ENCODE assay signal across 26 cellular contexts in genomic region chr2:241105641-241106040, GRCh38. TPM values are rescaled to one million over a fixed set of nuclear protein-coding genes. Genes with fewer than 3 reads are reported as not detected.
DNase-seq lines count a peak whose midpoint lies in the region; ATAC-seq lines count a peak whose summit lies in the region.
"Had no signal": no experiment of that assay in that cellular context is flagged by ENCODE, and none has a peak within 500 bp of the region (broad histone marks: within the 10 kb centered on the region; RNA-seq: fewer than 3 reads in every experiment).

No MANE protein-coding gene starts in this region.

- peaks cover 9% of the 10 kb centered on the region for H3K36me3 ChIP-seq in CD4-positive, CD25-positive, alpha-beta regulatory T cell (ENCODE audit: control insufficient read depth, insufficient read depth, low read length)
- H3K36me3 ChIP-seq: gastroesophageal sphincter, left lung had no signal

- CTCF ChIA-PET in activated CD4-positive, alpha-beta memory T cell treated with anti-CD3 and anti-CD28 coated beads for 36 hours (lab: Charles Lee) = no interaction called here
- CTCF ChIA-PET in activated CD4-positive, alpha-beta memory T cell treated with anti-CD3 and anti-CD28 coated beads, Interleukin-2, amount 10 ng/mL, durations not matched to agents 7 days and 5 days (lab: Charles Lee) = no interaction called here

- H3K27me3 ChIP-seq in CD4-positive, CD25-positive, alpha-beta regulatory T cell (ENCODE audit: control insufficient read depth, insufficient read depth, low read length) = no peaks in the 10 kb centered on the region
- H3K27me3 ChIP-seq: gastroesophageal sphincter, left lung, stomach, tibial nerve had no signal

- H3K27me3 Mint-ChIP-seq in activated CD4-positive, alpha-beta memory T cell treated with anti-CD3 and anti-CD28 coated beads for 36 hours = no peaks in the 10 kb centered on the region
- no peaks in the 10 kb centered on the region for H3K27me3 Mint-ChIP-seq in activated CD4-positive, alpha-beta memory T cell treated with anti-CD3 and anti-CD28 coated beads, Interleukin-2, amount 10 ng/mL, durations not matched to agents 7 days and 5 days
- H3K27me3 Mint-ChIP-seq in CD4-positive, CD25-positive, alpha-beta regulatory T cell = peaks cover 4% of the 10 kb centered on the region
- H3K27me3 Mint-ChIP-seq: central memory CD8-positive, alpha-beta T cell; naive B cell had no signal

- POLR2A ChIA-PET in activated CD4-positive, alpha-beta memory T cell treated with anti-CD3 and anti-CD28 coated beads for 36 hours (lab: Charles Lee) = no interaction called here
- POLR2A ChIA-PET in activated CD4-positive, alpha-beta memory T cell treated with anti-CD3 and anti-CD28 coated beads, Interleukin-2, amount 10 ng/mL, durations not matched to agents 7 days and 5 days (lab: Charles Lee) = no interaction called here

- ATAC-seq in CD4-positive, CD25-positive, alpha-beta regulatory T cell (ENCODE audit: low read depth in 2 of 2) = no peak
- no peak for ATAC-seq in Right ventricle myocardium superior (ENCODE audit: poor library complexity)
- ATAC-seq: activated CD4-positive, CD25-positive, alpha-beta regulatory T cell treated with anti-CD3 and anti-CD28 coated beads, Interleukin-2, amount 50 U/mL, for 24 hours; gastroesophageal sphincter; HepG2; left lung had no signal

- no peak overlapping the region for H3K4me3 Mint-ChIP-seq in activated CD4-positive, alpha-beta memory T cell treated with anti-CD3 and anti-CD28 coated beads for 36 hours
- no peak overlapping the region for H3K4me3 Mint-ChIP-seq in activated CD4-positive, alpha-beta memory T cell treated with anti-CD3 and anti-CD28 coated beads, Interleukin-2, amount 10 ng/mL, durations not matched to agents 7 days and 5 days
- H3K4me3 Mint-ChIP-seq in CD4-positive, CD25-positive, alpha-beta regulatory T cell = peak overlapping the region in 1 of 4 donors; percentile 58
- H3K4me3 Mint-ChIP-seq: central memory CD8-positive, alpha-beta T cell; T-helper 1 cell treated with Interleukin-12 subunit alpha and Interleukin-12 subunit beta and Interleukin-4 antibody, amounts not matched to agents 30 μg/mL and 1 μg/mL, for 36 hours had no signal

- H3K4me3 ChIP-seq in CD4-positive, CD25-positive, alpha-beta regulatory T cell (ENCODE audit: low read depth, low read length) = no peak overlapping the region
- H3K4me3 ChIP-seq: gastroesophageal sphincter, left lung, SK-N-MC, stomach, tibial nerve had no signal

- intact Hi-C loops in activated CD4-positive, alpha-beta memory T cell treated with anti-CD3 and anti-CD28 coated beads for 36 hours (cut with micrococcal nuclease) = no loop called here
- intact Hi-C loops in Right ventricle myocardium superior (cut with DNase I) = no loop called here

- peak overlapping the region; percentile 54 for H3K27ac Mint-ChIP-seq in activated CD4-positive, alpha-beta memory T cell treated with anti-CD3 and anti-CD28 coated beads for 36 hours
- no peak overlapping the region for H3K27ac Mint-ChIP-seq in activated CD4-positive, alpha-beta memory T cell treated with anti-CD3 and anti-CD28 coated beads, Interleukin-2, amount 10 ng/mL, durations not matched to agents 7 days and 5 days
- H3K27ac Mint-ChIP-seq in CD4-positive, CD25-positive, alpha-beta regulatory T cell = peak overlapping the region; percentile 26 to 98 (median 84)
- H3K27ac Mint-ChIP-seq: T-helper 1 cell treated with Interleukin-12 subunit alpha and Interleukin-12 subunit beta and Interleukin-4 antibody, amounts not matched to agents 30 μg/mL and 1 μg/mL, for 36 hours had no signal

- H3K27ac ChIP-seq in CD4-positive, CD25-positive, alpha-beta regulatory T cell (ENCODE audit: insufficient read depth, low read length, poor library complexity, severe bottlenecking) = peak overlapping the region; percentile 63
- H3K27ac ChIP-seq: gastroesophageal sphincter, left lung, RWPE1, SK-N-MC, stomach, tibial nerve had no signal

- H3K4me1 ChIP-seq in CD4-positive, CD25-positive, alpha-beta regulatory T cell (ENCODE audit: control insufficient read depth, insufficient read depth, low read length, poor library complexity, severe bottlenecking) = peaks cover 75% of the 10 kb centered on the region

- peaks cover 35% of the 10 kb centered on the region for H3K36me3 Mint-ChIP-seq in activated CD4-positive, alpha-beta memory T cell treated with anti-CD3 and anti-CD28 coated beads for 36 hours
- H3K36me3 Mint-ChIP-seq in activated CD4-positive, alpha-beta memory T cell treated with anti-CD3 and anti-CD28 coated beads, Interleukin-2, amount 10 ng/mL, durations not matched to agents 7 days and 5 days (ENCODE audit: low read depth) = peaks cover 24% of the 10 kb centered on the region
- H3K36me3 Mint-ChIP-seq in CD4-positive, CD25-positive, alpha-beta regulatory T cell = peaks cover 7% of the 10 kb centered on the region
- H3K36me3 Mint-ChIP-seq: naive B cell had no signal

- no peaks in the 10 kb centered on the region for H3K9me3 Mint-ChIP-seq in activated CD4-positive, alpha-beta memory T cell treated with anti-CD3 and anti-CD28 coated beads for 36 hours
- no peaks in the 10 kb centered on the region for H3K9me3 Mint-ChIP-seq in activated CD4-positive, alpha-beta memory T cell treated with anti-CD3 and anti-CD28 coated beads, Interleukin-2, amount 10 ng/mL, durations not matched to agents 7 days and 5 days
- H3K9me3 Mint-ChIP-seq in CD4-positive, CD25-positive, alpha-beta regulatory T cell = peaks cover 0 to 6% (median 0%) of the 10 kb centered on the region in 7 donors
- H3K9me3 Mint-ChIP-seq: central memory CD8-positive, alpha-beta T cell; T-helper 1 cell treated with Interleukin-12 subunit alpha and Interleukin-12 subunit beta and Interleukin-4 antibody, amounts not matched to agents 30 μg/mL and 1 μg/mL, for 36 hours had no signal

- peaks cover 52% of the 10 kb centered on the region for H3K4me1 Mint-ChIP-seq in activated CD4-positive, alpha-beta memory T cell treated with anti-CD3 and anti-CD28 coated beads for 36 hours (ENCODE audit: low read depth)
- peaks cover 55% of the 10 kb centered on the region for H3K4me1 Mint-ChIP-seq in activated CD4-positive, alpha-beta memory T cell treated with anti-CD3 and anti-CD28 coated beads, Interleukin-2, amount 10 ng/mL, durations not matched to agents 7 days and 5 days
- peaks cover 18 to 76% (median 38%) of the 10 kb centered on the region in 4 donors for H3K4me1 Mint-ChIP-seq in CD4-positive, CD25-positive, alpha-beta regulatory T cell

- DNase-seq in activated CD4-positive, alpha-beta memory T cell treated with anti-CD3 and anti-CD28 coated beads for 36 hours = no peak
- DNase-seq in activated CD4-positive, alpha-beta memory T cell treated with anti-CD3 and anti-CD28 coated beads, Interleukin-2, amount 10 ng/mL, durations not matched to agents 7 days and 5 days = no peak
- no peak for DNase-seq in CD4-positive, CD25-positive, alpha-beta regulatory T cell
- DNase-seq in NCI-H524 treated with DMSO at 0.1 percent for 48 hours (lab: John Stamatoyannopoulos, UW) (peak; percentile 17), islet precursor cell (peak; percentile 35), NCI-H1417 treated with DMSO at 0.1 percent for 48 hours (lab: John Stamatoyannopoulos, UW) (no peak), Right ventricle myocardium superior (no peak), NCI-H146 (lab: John Stamatoyannopoulos, UW) (no peak)
- DNase-seq: hippocampal formation, left lung, mesenchymal stem cell, naive B cell, NCI-H1092, NCI-H2029, NCI-H345, NCI-H774, occipital lobe had no signal

- H3K9me3 ChIP-seq in CD4-positive, CD25-positive, alpha-beta regulatory T cell (ENCODE audit: control insufficient read depth in 2 of 2, low read length in 2 of 2) = no peaks in the 10 kb centered on the region
- H3K9me3 ChIP-seq: gastroesophageal sphincter, left lung, stomach, tibial nerve had no signal

RNA-seq across cellular contexts. Expression of gene MTERF4, which starts 3.6 kb away (rescaled TPM):
- total RNA-seq in activated CD4-positive, alpha-beta memory T cell treated with anti-CD3 and anti-CD28 coated beads for 36 hours = 10 to 100 TPM; 43.9 to 46.0 TPM
- 10 to 100 TPM; 41.5 to 45.4 TPM for total RNA-seq in activated CD4-positive, alpha-beta memory T cell treated with anti-CD3 and anti-CD28 coated beads, Interleukin-2, amount 10 ng/mL, durations not matched to agents 7 days and 5 days
- total RNA-seq in CD4-positive, CD25-positive, alpha-beta regulatory T cell = 105 TPM
- polyA plus RNA-seq in CD4-positive, CD25-positive, alpha-beta regulatory T cell = 10 to 100 TPM; 50.0 to 75.7 (median 62.2) TPM
- 23.8 TPM for total RNA-seq in Right ventricle myocardium superior

RNA-seq across cellular contexts. Expression of gene PASK, which starts 43.6 kb away (rescaled TPM):
- total RNA-seq in activated CD4-positive, alpha-beta memory T cell treated with anti-CD3 and anti-CD28 coated beads for 36 hours = 100 to 1,000 TPM in 1 of 2 experiments, 10 to 100 TPM in 1; 86.1 to 100 TPM
- 10 to 100 TPM; 58.1 to 58.9 TPM for total RNA-seq in activated CD4-positive, alpha-beta memory T cell treated with anti-CD3 and anti-CD28 coated beads, Interleukin-2, amount 10 ng/mL, durations not matched to agents 7 days and 5 days
- total RNA-seq in CD4-positive, CD25-positive, alpha-beta regulatory T cell = 160 TPM
- polyA plus RNA-seq in CD4-positive, CD25-positive, alpha-beta regulatory T cell = 10 to 100 TPM; 15.9 to 38.3 (median 21.7) TPM
- total RNA-seq in Right ventricle myocardium superior = 3.2 TPM

RNA-seq across cellular contexts. Expression of gene PPP1R7, which starts 44.6 kb away (rescaled TPM):
- total RNA-seq in activated CD4-positive, alpha-beta memory T cell treated with anti-CD3 and anti-CD28 coated beads for 36 hours = 100 to 1,000 TPM; 123 to 132 TPM
- total RNA-seq in activated CD4-positive, alpha-beta memory T cell treated with anti-CD3 and anti-CD28 coated beads, Interleukin-2, amount 10 ng/mL, durations not matched to agents 7 days and 5 days = 100 to 1,000 TPM; 103 to 106 TPM
- total RNA-seq in CD4-positive, CD25-positive, alpha-beta regulatory T cell = 68.0 TPM
- polyA plus RNA-seq in CD4-positive, CD25-positive, alpha-beta regulatory T cell = 100 to 1,000 TPM in 3 of 4 donors, 10 to 100 TPM in 1; 90.5 to 150 (median 108) TPM
- 66.0 TPM for total RNA-seq in Right ventricle myocardium superior

Comparison
In these comparisons a context has a peak if more than half of its experiments do, and no peak if none do; other contexts are left out.
1. DNase-seq: peak in NCI-H524 treated with DMSO at 0.1 percent for 48 hours (single experiment) and islet precursor cell (single experiment); none in activated CD4-positive, alpha-beta memory T cell treated with anti-CD3 and anti-CD28 coated beads for 36 hours (single experiment), activated CD4-positive, alpha-beta memory T cell treated with anti-CD3 and anti-CD28 coated beads, Interleukin-2, amount 10 ng/mL, durations not matched to agents 7 days and 5 days (single experiment), CD4-positive, CD25-positive, alpha-beta regulatory T cell (0 of 3), NCI-H1417 treated with DMSO at 0.1 percent for 48 hours (single experiment), Right ventricle myocardium superior (single experiment) and NCI-H146 (single experiment).
2. RNA of gene PASK, which starts 43.6 kb away (total RNA-seq): 160 TPM in CD4-positive, CD25-positive, alpha-beta regulatory T cell (single experiment), 86.1 to 100 TPM in activated CD4-positive, alpha-beta memory T cell treated with anti-CD3 and anti-CD28 coated beads for 36 hours and 58.1 to 58.9 TPM in activated CD4-positive, alpha-beta memory T cell treated with anti-CD3 and anti-CD28 coated beads, Interleukin-2, amount 10 ng/mL, durations not matched to agents 7 days and 5 days; 3.2 TPM in Right ventricle myocardium superior (single experiment); every median in the first group is over 10 times any median in the second.